In genomic region chr20:5127204-5127858, GRCh38 we compare ENCODE assay signal across 8 cellular contexts. TPM values are rescaled to one million over a fixed set of nuclear protein-coding genes. Genes with fewer than 3 reads are reported as not detected.
DNase-seq lines count a peak whose midpoint lies in the region; ATAC-seq and TF ChIP-seq lines count a peak whose summit lies in the region.

No MANE protein-coding gene starts in this region.

- H3K9ac ChIP-seq in GM23248 (peak overlapping the region; percentile 90), Karpas-422 (ENCODE audit: low read length) (peak overlapping the region; percentile 88)

- H4K20me1 ChIP-seq in GM23248 (ENCODE audit: insufficient read depth) (no peaks in the 10 kb centered on the region), Karpas-422 (ENCODE audit: insufficient read depth, low read depth, low read length) (no peaks in the 10 kb centered on the region)

- no peaks in the 10 kb centered on the region for H3K36me3 ChIP-seq in GM23248 (ENCODE audit: low read depth)
- no peaks in the 10 kb centered on the region for H3K36me3 ChIP-seq in Karpas-422 (ENCODE audit: insufficient read depth, low read length)
- no peaks in the 10 kb centered on the region for H3K36me3 ChIP-seq in aorta (ENCODE audit: control insufficient read depth in 1 of 2, insufficient read depth in 2 of 2, low read length in 1 of 2)

- ATAC-seq in SK-N-SH treated with all-trans-retinoic acid at 6 μM for 48 hours (peak; percentile 50), left cardiac atrium (peak; percentile 27 to 43), aorta (ENCODE audit: low FRiP score) (peak; percentile 31)

- H2AFZ ChIP-seq in GM23248 (peak overlapping the region; percentile 79), Karpas-422 (ENCODE audit: low read length) (peak overlapping the region; percentile 94)

- H3K9me2 ChIP-seq in GM23248 (ENCODE audit: insufficient read depth) (no peaks in the 10 kb centered on the region), Karpas-422 (replicated peaks; ENCODE audit: insufficient read depth, low read length) (no peaks in the 10 kb centered on the region)

- H3K4me3 ChIP-seq in GM23248 (peak overlapping the region; percentile 86), Karpas-422 (ENCODE audit: low read length) (peak overlapping the region; percentile 95), aorta (ENCODE audit: low read length in 2 of 2) (peak overlapping the region; percentile 23 to 79)

- intact Hi-C loops in left cardiac atrium (cut with DNase I): loop anchor here in 1 of 2 donors (5.0 kb wide), 2 partner anchors 50 to 65 kb away; no protein-coding TSS in a partner anchor
- intact Hi-C loops in aorta (cut with DNase I): loop anchor here in 1 of 2 donors (5.0 kb wide), 1 partner anchor 65 kb away; no protein-coding TSS in a partner anchor

- H3K9me3 ChIP-seq in GM23248 (ENCODE audit: low read depth) (no peaks in the 10 kb centered on the region), Karpas-422 (ENCODE audit: low read length) (no peaks in the 10 kb centered on the region), aorta (ENCODE audit: control insufficient read depth, low read length) (no peaks in the 10 kb centered on the region)

- H3K27me3 ChIP-seq in GM23248 (replicated peaks; ENCODE audit: insufficient read depth) (no peaks in the 10 kb centered on the region), Karpas-422 (ENCODE audit: low read length) (no peaks in the 10 kb centered on the region), aorta (ENCODE audit: control insufficient read depth in 1 of 2, insufficient read depth in 2 of 2, low read length in 1 of 2) (no peaks in the 10 kb centered on the region)

- peaks cover 16% of the 10 kb centered on the region for H3K4me1 ChIP-seq in GM23248 (ENCODE audit: insufficient read depth)
- peaks cover 27% of the 10 kb centered on the region for H3K4me1 ChIP-seq in Karpas-422 (ENCODE audit: low read length)
- no peaks in the 10 kb centered on the region for H3K4me1 ChIP-seq in aorta (ENCODE audit: control insufficient read depth in 1 of 2, insufficient read depth in 2 of 2, low read length in 2 of 2)

- H3K4me2 ChIP-seq in GM23248 (ENCODE audit: unreplicated experiment) (peak overlapping the region; percentile 76), Karpas-422 (ENCODE audit: low read depth, low read length, poor library complexity, severe bottlenecking) (peak overlapping the region; percentile 98)

- DNase-seq in EL (peak; percentile 54), GM23248 (peak; percentile 65), Karpas-422 (peak; percentile 94), left cardiac atrium (peak; percentile 47), putamen (ENCODE audit: low spot score) (peak; percentile 50), aorta (peak; percentile 80 to 86)
- peak; percentile 32 for DNase-seq in activated naive CD8-positive, alpha-beta T cell treated with anti-CD3 and anti-CD28 coated beads, Interleukin-2, amount 50 U/mL, for 16 hours (ENCODE audit: low read depth, low spot score)

- in situ Hi-C loops in GM23248 (cut with MboI): no loop called here

- H3F3A ChIP-seq in GM23248 (ENCODE audit: insufficient read depth): peaks cover 9% of the 10 kb centered on the region; the same call in 1 of the 2 replicates

- 0 to 2% methylated on average over 35 to 37 of the region's 44 CpGs for WGBS in GM23248 (ENCODE audit: low coverage in 1 of 2, low lambda C conversion rate in 2 of 2, missing lambda C conversion rate in 2 of 2), 2 experiments
- 0% methylated on average over 32 to 44 of the region's 44 CpGs for WGBS in aorta, 2 donors

- peak overlapping the region; percentile 64 for H3K27ac ChIP-seq in GM23248
- H3K27ac ChIP-seq in Karpas-422 (ENCODE audit: low read length): peak overlapping the region; percentile 88
- peak overlapping the region; percentile 83 to 92 for H3K27ac ChIP-seq in aorta (ENCODE audit: low read depth in 1 of 2, low read length in 2 of 2)

- H3K79me2 ChIP-seq in GM23248 (ENCODE audit: insufficient read depth): peaks cover 53% of the 10 kb centered on the region
- peaks cover 46% of the 10 kb centered on the region for H3K79me2 ChIP-seq in Karpas-422 (ENCODE audit: low read length)

TF ChIP-seq in SK-N-SH treated with all-trans-retinoic acid at 6 μM for 48 hours, 23 proteins besides CTCF, POLR2A, EP300 and RAD21 (continues in another document):
- TF ChIP-seq CSRNP3 (CRISPR knock-in tag; IDR thresholded peaks at IDR 0.05): no peak
- no peak for TF ChIP-seq ZNF70 (CRISPR knock-in tag; IDR thresholded peaks at IDR 0.05)
- TF ChIP-seq ZFP3 (CRISPR knock-in tag; IDR thresholded peaks at IDR 0.05): no peak
- TF ChIP-seq PPARA (CRISPR knock-in tag; IDR thresholded peaks at IDR 0.05; ENCODE audit: borderline replicate concordance): no peak
- TF ChIP-seq ARNTL (CRISPR knock-in tag; IDR thresholded peaks at IDR 0.05; ENCODE audit: borderline replicate concordance, low read depth): no peak
- no peak for TF ChIP-seq CREB5 (CRISPR knock-in tag; IDR thresholded peaks at IDR 0.05; ENCODE audit: low read depth)
- no peak for TF ChIP-seq RARB (CRISPR knock-in tag; IDR thresholded peaks at IDR 0.05)
- no peak for TF ChIP-seq ZC3H10 (CRISPR knock-in tag; IDR thresholded peaks at IDR 0.05)
- TF ChIP-seq TSHZ2 (CRISPR knock-in tag; IDR thresholded peaks at IDR 0.05): no peak
- no peak for TF ChIP-seq BACH2 (CRISPR knock-in tag; IDR thresholded peaks at IDR 0.05; ENCODE audit: borderline replicate concordance)

RNA-seq across cellular contexts. Expression of gene CDS2, which starts 0.5 kb away (rescaled TPM):
- total RNA-seq in GM23248 (2014; rRNA removed; shearing (Covaris generic)): 31.6 and 37.1 TPM in 2 replicates
- polyA plus RNA-seq in GM23248 (2016; fragmentation: Nextera tagmentation; extraction: Ambion mirVana) (29.4 and 32.1 TPM in 2 replicates), aorta (10 to 100 TPM; 13.9 to 21.3 TPM)
- total RNA-seq in Karpas-422 (2014; rRNA removed; shearing (Covaris generic); ENCODE audit: low replicate concordance): 12.5 and 26.8 TPM in 2 replicates
- total RNA-seq in left cardiac atrium (10 to 100 TPM; 57.7 to 77.7 TPM), aorta (100 to 1,000 TPM in 1 of 2 donors, 10 to 100 TPM in 1; 78.7 to 135 TPM)

RNA-seq across cellular contexts. Expression of gene PCNA, which starts 7.6 kb away (rescaled TPM):
- 116 and 117 TPM in 2 replicates for total RNA-seq in GM23248 (2014; rRNA removed; shearing (Covaris generic))
- polyA plus RNA-seq in GM23248 (2016; fragmentation: Nextera tagmentation; extraction: Ambion mirVana) (84.8 and 88.1 TPM in 2 replicates), aorta (10 to 100 TPM; 34.7 to 37.4 TPM)
- total RNA-seq in Karpas-422 (2014; rRNA removed; shearing (Covaris generic); ENCODE audit: low replicate concordance): 99.1 and 185 TPM in 2 replicates
- total RNA-seq in left cardiac atrium (10 to 100 TPM; 23.9 to 38.1 TPM), aorta (10 to 100 TPM; 20.1 to 21.9 TPM)

RNA-seq across cellular contexts. Expression of gene TMEM230, which starts 14.5 kb away (rescaled TPM):
- total RNA-seq in GM23248 (2014; rRNA removed; shearing (Covaris generic)): 171 and 174 TPM in 2 replicates
- polyA plus RNA-seq in GM23248 (2016; fragmentation: Nextera tagmentation; extraction: Ambion mirVana) (233 and 249 TPM in 2 replicates), aorta (100 to 1,000 TPM; 140 to 158 TPM)
- total RNA-seq in Karpas-422 (2014; rRNA removed; shearing (Covaris generic); ENCODE audit: low replicate concordance): 124 and 228 TPM in 2 replicates
- total RNA-seq in left cardiac atrium (10 to 100 TPM; 93.4 to 97.1 TPM), aorta (10 to 100 TPM; 73.0 to 95.0 TPM)

Comparison
In these comparisons a context has a peak if more than half of its experiments do, and no peak if none do; other contexts are left out.
1. Peak in every context shown above with its lines: DNase-seq, ATAC-seq, H3K4me3 ChIP-seq and H3K27ac ChIP-seq.
2. DNase-seq: peak in every context shown above with its lines; median percentile 94 in Karpas-422; 83 in aorta; 65 in GM23248; 54 in EL; 50 in putamen; 47 in left cardiac atrium; 32 in activated naive CD8-positive, alpha-beta T cell treated with anti-CD3 and anti-CD28 coated beads, Interleukin-2, amount 50 U/mL, for 16 hours.